ENCODE assay signal across 18 cellular contexts in genomic region chr10:124180044-124180745, GRCh38.
"Had no signal": no experiment of that assay in that cellular context is flagged by ENCODE, and none has a peak within 500 bp of the region (broad histone marks: within the 10 kb centered on the region; RNA-seq: fewer than 3 reads in every experiment).

No MANE protein-coding gene starts in this region.

- H3K27me3 ChIP-seq: esophagus muscularis mucosa, hepatocyte, sigmoid colon had no signal

- H3K36me3 ChIP-seq: esophagus muscularis mucosa, sigmoid colon, stomach, thoracic aorta had no signal

- H3K4me1 ChIP-seq: sigmoid colon, stomach had no signal

- H3K27ac ChIP-seq: epithelial cell of prostate, esophagus muscularis mucosa, hepatocyte, sigmoid colon, skin epidermis, stomach, thoracic aorta had no signal

- H3K9me3 Mint-ChIP-seq: central memory CD8-positive, alpha-beta T cell; effector memory CD8-positive, alpha-beta T cell; natural killer cell; neural crest cell had no signal

- H3K4me1 Mint-ChIP-seq: central memory CD8-positive, alpha-beta T cell; neural crest cell had no signal

- H3K4me3 Mint-ChIP-seq: central memory CD8-positive, alpha-beta T cell; effector memory CD8-positive, alpha-beta T cell; natural killer cell; neural crest cell had no signal

- H3K27ac Mint-ChIP-seq: effector memory CD8-positive, alpha-beta T cell; natural killer cell had no signal

- DNase-seq: effector memory CD8-positive, alpha-beta T cell; left colon; mucosa of descending colon; natural killer cell; nucleus accumbens; sigmoid colon; stimulated activated CD4-positive, alpha-beta T cell treated with anti-CD3 and anti-CD28 coated beads, Interleukin-2, amount 100 ng/mL, for 24 hours; stimulated activated naive CD4-positive, alpha-beta T cell; stomach; substantia nigra; trophoblast cell had no signal

- H3K9me3 ChIP-seq: esophagus muscularis mucosa, mucosa of descending colon, sigmoid colon, stomach, thoracic aorta had no signal

- H3K4me3 ChIP-seq: esophagus muscularis mucosa, hepatocyte, mucosa of descending colon, sigmoid colon, skin epidermis, stomach, thoracic aorta had no signal

- H3K36me3 Mint-ChIP-seq: natural killer cell had no signal

- ATAC-seq: effector memory CD8-positive, alpha-beta T cell; left colon; mucosa of descending colon; natural killer cell had no signal
